Comparison of ENCODE assay signal across 19 cellular contexts in the genomic region with DNA sequence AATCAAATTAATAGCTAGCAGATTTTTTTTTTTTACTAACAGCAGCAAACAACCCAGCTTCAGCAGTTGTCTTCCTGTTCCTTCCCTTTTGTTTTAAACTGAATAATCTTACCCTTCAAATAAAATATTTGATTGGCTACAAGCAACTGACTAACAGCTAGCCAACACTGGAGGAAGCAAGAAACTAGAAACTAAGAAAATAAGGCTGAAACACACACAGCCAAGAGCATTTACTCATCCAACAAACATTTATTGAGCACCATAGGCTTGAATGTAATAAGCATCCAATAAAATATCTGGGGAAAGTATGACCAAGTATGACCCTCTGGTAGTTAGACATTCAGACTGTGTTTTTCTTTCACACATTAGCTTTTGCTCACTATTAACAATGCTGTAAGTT.
DNase-seq lines count a peak whose midpoint lies in the region; ATAC-seq and TF ChIP-seq lines count a peak whose summit lies in the region.
"Had no signal": no experiment of that assay in that cellular context is flagged by ENCODE, and none has a peak within 500 bp of the region (broad histone marks: within the 10 kb centered on the region; RNA-seq: fewer than 3 reads in every experiment).

No MANE protein-coding gene starts in this region.

- CTCF ChIA-PET in PC-3 (lab: Charles Lee) = interaction anchor here (0.5 kb wide), 1 partner anchor 316 kb away, joined by 3 read pairs; no protein-coding TSS in a partner anchor

- BruUV-seq in PC-3 (replicated peaks; lab: Mats Ljungman, UMichigan) = no TSS peak

- H3K4me3 ChIP-seq in PC-3 (ENCODE audit: low read length) (peak overlapping the region; percentile 42; the same call in 1 of the 2 replicates), fibroblast of mammary gland (ENCODE audit: control insufficient read depth, low read depth, low read length) (no peak overlapping the region), skeletal muscle satellite cell (ENCODE audit: low read length) (no peak overlapping the region)
- H3K4me3 ChIP-seq: BLaER1 treated with 17β-estradiol and CSF1 and Interleukin-3, amounts not matched to agents 10 nM and 100 nM; gastroesophageal sphincter; left ventricle myocardium inferior; ovary; suprapubic skin had no signal

- TF ChIP-seq CTCF in PC-3 (conservative IDR thresholded peaks at IDR 0.05; ENCODE audit: low read depth, low read length) = no peak
- no peak for TF ChIP-seq CTCF in fibroblast of mammary gland (conservative IDR thresholded peaks at IDR 0.05; ENCODE audit: control insufficient read depth, insufficient read depth, low read depth, low read length)

- intact Hi-C loops in PC-3 (cut with micrococcal nuclease) = loop anchor here (5.0 to 10.0 kb wide), 5 partner anchors 121 to 314 kb away; no protein-coding TSS in a partner anchor

- H3K79me2 ChIP-seq in PC-3 (ENCODE audit: low read length) = no peaks in the 10 kb centered on the region

- H3K36me3 ChIP-seq in PC-3 (ENCODE audit: low read depth, low read length) (no peaks in the 10 kb centered on the region), skeletal muscle satellite cell (ENCODE audit: insufficient read depth, low read length) (no peaks in the 10 kb centered on the region)
- H3K36me3 ChIP-seq: BLaER1 treated with 17β-estradiol and CSF1 and Interleukin-3, amounts not matched to agents 10 nM and 100 nM; gastroesophageal sphincter; left ventricle myocardium inferior; ovary; suprapubic skin had no signal

- peak overlapping the region; percentile 70 for H3K9ac ChIP-seq in PC-3 (ENCODE audit: low read length)
- H3K9ac ChIP-seq in skeletal muscle satellite cell (ENCODE audit: low read depth, low read length) = peak overlapping the region; percentile 46
- H3K9ac ChIP-seq: BLaER1 treated with 17β-estradiol and CSF1 and Interleukin-3, amounts not matched to agents 10 nM and 100 nM had no signal

- peak overlapping the region; percentile 96 for H3K27ac ChIP-seq in PC-3 (ENCODE audit: low read length)
- H3K27ac ChIP-seq: BLaER1 treated with 17β-estradiol and CSF1 and Interleukin-3, amounts not matched to agents 10 nM and 100 nM; gastroesophageal sphincter; left ventricle myocardium inferior; ovary; suprapubic skin had no signal

- POLR2A ChIA-PET in PC-3 (lab: Charles Lee; ENCODE audit: unreplicated experiment) = no interaction called here

- H3K4me1 ChIP-seq in PC-3 (ENCODE audit: insufficient read depth, low read length) = peaks cover 30% of the 10 kb centered on the region
- H3K4me1 ChIP-seq in skeletal muscle satellite cell (ENCODE audit: control insufficient read depth, insufficient read depth, low read length) = peaks cover 19% of the 10 kb centered on the region
- H3K4me1 ChIP-seq: BLaER1 treated with 17β-estradiol and CSF1 and Interleukin-3, amounts not matched to agents 10 nM and 100 nM; gastroesophageal sphincter; left ventricle myocardium inferior had no signal

- no peaks in the 10 kb centered on the region for H3K9me3 ChIP-seq in PC-3 (ENCODE audit: low read length)
- no peaks in the 10 kb centered on the region for H3K9me3 ChIP-seq in skeletal muscle satellite cell (replicated peaks; ENCODE audit: low read length)
- H3K9me3 ChIP-seq: gastroesophageal sphincter, ovary, suprapubic skin had no signal

- no peaks in the 10 kb centered on the region for H3K27me3 ChIP-seq in PC-3 (ENCODE audit: low read length)
- H3K27me3 ChIP-seq in skeletal muscle satellite cell (ENCODE audit: control insufficient read depth, insufficient read depth, low read length) = no peaks in the 10 kb centered on the region
- H3K27me3 ChIP-seq: BLaER1 treated with 17β-estradiol and CSF1 and Interleukin-3, amounts not matched to agents 10 nM and 100 nM; gastroesophageal sphincter; ovary; suprapubic skin had no signal

- ATAC-seq in PC-3 = peak; percentile 82
- no peak for ATAC-seq in stimulated activated naive CD8-positive, alpha-beta T cell treated with anti-CD3 and anti-CD28 coated beads, Interleukin-15, Interleukin-2, amounts not matched to agents 100 U/mL and 50 U/mL, for 24 hours
- ATAC-seq in HG03439 (IDR thresholded peaks at IDR 0.05; ENCODE audit: unreplicated experiment) = no peak
- ATAC-seq: gastroesophageal sphincter had no signal

- no peaks in the 10 kb centered on the region for H3K9me2 ChIP-seq in PC-3 (replicated peaks; ENCODE audit: low read length)

- DNase-seq in ELR (ENCODE audit: low read depth) (peak; percentile 38), PC-3 (peak; percentile 80), fibroblast of mammary gland (ENCODE audit: low read depth) (peak; percentile 62), DMS114 treated with DMSO at 0.1 percent for 48 hours (lab: John Stamatoyannopoulos, UW; ENCODE audit: unreplicated experiment) (no peak)
- no peak for DNase-seq in stimulated activated naive CD8-positive, alpha-beta T cell treated with anti-CD3 and anti-CD28 coated beads, Interleukin-15, Interleukin-2, amounts not matched to agents 100 U/mL and 50 U/mL, for 24 hours
- DNase-seq: activated CD4-positive, CD25-positive, alpha-beta regulatory T cell; activated CD8-positive, alpha-beta memory T cell treated with anti-CD3 and anti-CD28 coated beads for 24 hours; activated naive CD8-positive, alpha-beta T cell treated with anti-CD3 and anti-CD28 coated beads, Interleukin-2, amount 10 ng/mL, durations not matched to agents 7 days and 5 days; central memory CD4-positive, alpha-beta T cell; DMS153; Kasumi-1; left ventricle myocardium inferior; ovary; stimulated activated CD4-positive, alpha-beta T cell treated with anti-CD3 and anti-CD28 coated beads, Interleukin-4, amount 100 ng/mL, for 1 hour had no signal

- H3K4me2 ChIP-seq in PC-3 (ENCODE audit: low read length) = peak overlapping the region; percentile 75
- peak overlapping the region; percentile 48 for H3K4me2 ChIP-seq in skeletal muscle satellite cell (ENCODE audit: low read length)
- H3K4me2 ChIP-seq: BLaER1 treated with 17β-estradiol and CSF1 and Interleukin-3, amounts not matched to agents 10 nM and 100 nM had no signal

- H3F3A ChIP-seq in PC-3 (ENCODE audit: low read length, unreplicated experiment) = peaks cover 14% of the 10 kb centered on the region

- peak overlapping the region; percentile 27 for H2AFZ ChIP-seq in PC-3 (ENCODE audit: low read length)

- H4K20me1 ChIP-seq in PC-3 (ENCODE audit: low read length) = no peaks in the 10 kb centered on the region
- H4K20me1 ChIP-seq: BLaER1 treated with 17β-estradiol and CSF1 and Interleukin-3, amounts not matched to agents 10 nM and 100 nM had no signal

Comparison
In these comparisons a context has a peak if more than half of its experiments do, and no peak if none do; other contexts are left out.
1. DNase-seq: peak in ELR (single experiment), PC-3 (single experiment) and fibroblast of mammary gland (single experiment); none in stimulated activated naive CD8-positive, alpha-beta T cell treated with anti-CD3 and anti-CD28 coated beads, Interleukin-15, Interleukin-2, amounts not matched to agents 100 U/mL and 50 U/mL, for 24 hours (single experiment) and DMS114 treated with DMSO at 0.1 percent for 48 hours (single experiment).